Comparison of ENCODE assay signal across 8 cellular contexts in the genomic region with DNA sequence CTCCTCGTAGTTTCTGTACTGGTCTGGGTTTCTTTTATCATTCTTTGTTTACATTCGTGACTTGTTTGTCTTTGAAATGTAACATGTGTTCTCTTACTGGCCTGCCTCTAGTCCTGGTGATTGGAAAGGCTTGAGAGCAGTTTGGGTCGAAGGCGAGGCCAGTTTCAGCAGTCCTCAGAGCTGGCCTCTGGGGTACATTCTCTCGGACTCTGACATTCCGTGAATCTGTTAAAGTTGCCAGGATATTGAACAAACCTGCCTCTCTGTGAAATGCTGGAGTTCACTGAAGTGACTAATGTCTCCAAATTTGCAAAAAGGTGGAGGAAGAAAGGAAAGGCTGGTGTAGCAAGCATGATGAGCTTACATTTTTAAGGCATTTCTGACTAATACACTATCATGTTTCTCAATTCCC. TPM values are rescaled to one million over a fixed set of nuclear protein-coding genes. Genes with fewer than 3 reads are reported as not detected.
DNase-seq lines count a peak whose midpoint lies in the region; ATAC-seq and TF ChIP-seq lines count a peak whose summit lies in the region.

No MANE protein-coding gene starts in this region.

- no peak for TF ChIP-seq POLR2A in IMR-90 (IDR thresholded peaks at IDR 0.05; ENCODE audit: low read depth, low read length)

- peaks cover 5 to 21% of the 10 kb centered on the region in 2 experiments; a peak in 3 of 4 replicates for H3K79me1 ChIP-seq in IMR-90 (ENCODE audit: low read depth in 1 of 2, low read length in 2 of 2)

- no peak overlapping the region for H2BK20ac ChIP-seq in IMR-90 (ENCODE audit: low read depth, low read length)

- H3K14ac ChIP-seq in IMR-90 (replicated peaks; ENCODE audit: low read depth, low read length) = peak overlapping the region; percentile 59

- H2BK15ac ChIP-seq in IMR-90 (ENCODE audit: low read depth, low read length) = no peak overlapping the region

- POLR2A ChIA-PET in IMR-90 (lab: Charles Lee; ENCODE audit: unreplicated experiment) = no interaction called here

- H3K36me3 ChIP-seq in DND-41 (ENCODE audit: insufficient read depth, low read length) (no peaks in the 10 kb centered on the region; the same call in none of the 2 replicates), IMR-90 (ENCODE audit: control insufficient read depth, insufficient read depth, low read length) (peaks cover 2% of the 10 kb centered on the region; the same call in 1 of the 2 replicates), adipocyte (ENCODE audit: control insufficient read depth, insufficient read depth, low read length, severe bottlenecking) (no peaks in the 10 kb centered on the region)

- H3K9me1 ChIP-seq in IMR-90 (ENCODE audit: insufficient read depth, low read length) = peaks cover 2% of the 10 kb centered on the region; the same call in 1 of the 2 replicates

- TF ChIP-seq CTCF in DND-41 (IDR thresholded peaks at IDR 0.05; ENCODE audit: borderline replicate concordance, extremely low read depth, low read length, poor library complexity, severe bottlenecking) (no peak), IMR-90 (conservative IDR thresholded peaks at IDR 0.05; ENCODE audit: low read depth, low read length) (no peak)

- dilution Hi-C loops in IMR-90 (cut with HindIII; ENCODE audit: low sequenced_read_pairs, unreplicated experiment) = no loop called here

- H4K91ac ChIP-seq in IMR-90 (ENCODE audit: insufficient read depth, low read depth, low read length) = no peak overlapping the region

- DNase-seq in DND-41 (no peak), IMR-90 (peak; percentile 60), adipocyte (ENCODE audit: low read depth) (peak; percentile 67), left ventricle myocardium superior (peak; percentile 40), pons (ENCODE audit: low spot score) (peak; percentile 27)
- no peak for DNase-seq in stimulated activated CD4-positive, alpha-beta T cell treated with anti-CD3 and anti-CD28 coated beads, Interleukin-4, amount 100 ng/mL, for 4 hours

- WGBS in IMR-90 (ENCODE audit: extremely low coverage in 2 of 2, insufficient read length in 1 of 2), 2 experiments = no CpG with 5 or more reads among the region's 6 CpGs

- H4K5ac ChIP-seq in IMR-90 (ENCODE audit: low read depth, low read length) = no peak overlapping the region

- peak overlapping the region; percentile 59 for H2AK9ac ChIP-seq in IMR-90 (replicated peaks; ENCODE audit: low read depth, low read length, poor library complexity)

- peaks cover 33% of the 10 kb centered on the region for H3K79me2 ChIP-seq in DND-41 (ENCODE audit: insufficient read depth, low read length)

- H3K4ac ChIP-seq in IMR-90 (ENCODE audit: low read depth, low read length) = peak overlapping the region; percentile 9; the same call in 1 of the 2 replicates

- H3K9ac ChIP-seq in DND-41 (ENCODE audit: low read depth, low read length) = peak overlapping the region; percentile 86
- H3K9ac ChIP-seq in IMR-90 (ENCODE audit: low read depth, low read length) = peak overlapping the region; percentile 78
- H3K9ac ChIP-seq in adipocyte (ENCODE audit: low read length) = peak overlapping the region; percentile 89

- BruUV-seq in IMR-90 (replicated peaks; lab: Mats Ljungman, UMichigan) = no TSS peak

- peak overlapping the region; percentile 93 for H3K4me2 ChIP-seq in DND-41 (ENCODE audit: insufficient read depth, low read length)
- peak overlapping the region; percentile 86 for H3K4me2 ChIP-seq in IMR-90 (ENCODE audit: low read depth, low read length)

- in situ Hi-C loops in IMR-90 (cut with MboI; ENCODE audit: low sequenced_read_pairs) = no loop called here

- TF ChIP-seq RAD21 in IMR-90 (IDR thresholded peaks at IDR 0.05; ENCODE audit: low read length) = no peak

- intact Hi-C loops in IMR-90 (cut with micrococcal nuclease) (loop anchor here (2.0 to 10.0 kb wide), 5 partner anchors 51 to 700 kb away; no protein-coding TSS in a partner anchor), left ventricle myocardium superior (cut with micrococcal nuclease) (no loop called here)

- H3K4me3 ChIP-seq in DND-41 (ENCODE audit: low read depth in 1 of 2, low read length in 2 of 2) = peak overlapping the region; percentile 89 to 93
- H3K4me3 ChIP-seq in IMR-90 (ENCODE audit: insufficient read depth, low read depth, low read length) = peak overlapping the region; percentile 77
- H3K4me3 ChIP-seq in adipocyte (ENCODE audit: low read length) = peak overlapping the region; percentile 99

- no peak overlapping the region; the same call in 1 of the 2 replicates for H2AK5ac ChIP-seq in IMR-90 (ENCODE audit: low read depth, low read length)

- H2BK5ac ChIP-seq in IMR-90 (ENCODE audit: low read depth, low read length, poor library complexity, severe bottlenecking) = peak overlapping the region; percentile 30

- H3K18ac ChIP-seq in IMR-90 (ENCODE audit: low read depth, low read length) = peak overlapping the region; percentile 19; the same call in 1 of the 2 replicates

- H2BK120ac ChIP-seq in IMR-90 (ENCODE audit: low read depth, low read length) = peak overlapping the region; percentile 5

- H4K20me1 ChIP-seq in DND-41 (ENCODE audit: insufficient read depth, low read length) = peaks cover 4% of the 10 kb centered on the region; the same call in 1 of the 2 replicates
- H4K20me1 ChIP-seq in IMR-90 (ENCODE audit: insufficient read depth, low read length) = no peaks in the 10 kb centered on the region

- peak overlapping the region; percentile 7; the same call in 1 of the 2 replicates for H3K56ac ChIP-seq in IMR-90 (ENCODE audit: extremely low read depth, insufficient read depth, low read length)

- H3K4me1 ChIP-seq in DND-41 (ENCODE audit: insufficient read depth, low read length) = peaks cover 26% of the 10 kb centered on the region
- no peaks in the 10 kb centered on the region for H3K4me1 ChIP-seq in IMR-90 (ENCODE audit: control insufficient read depth, insufficient read depth, low read length)
- peaks cover 8% of the 10 kb centered on the region for H3K4me1 ChIP-seq in adipocyte (ENCODE audit: control insufficient read depth, insufficient read depth, low read length)

- H3K27ac ChIP-seq in DND-41 (ENCODE audit: low read length) (peak overlapping the region; percentile 67), IMR-90 (ENCODE audit: insufficient read depth, low read length) (peak overlapping the region; percentile 81)

- peak overlapping the region; percentile 37 for H3K23ac ChIP-seq in IMR-90 (ENCODE audit: low read depth, low read length)

- CTCF ChIA-PET in IMR-90 (lab: Yijun Ruan, JAX) = interaction anchor here (0.5 to 1.0 kb wide), 4 partner anchors 22 to 55 kb away, joined by 3 to 5 read pairs (median 4); no protein-coding TSS in a partner anchor

- H2AFZ ChIP-seq in DND-41 (ENCODE audit: low read depth, low read length) = peak overlapping the region; percentile 95
- peak overlapping the region; percentile 85 for H2AFZ ChIP-seq in IMR-90 (replicated peaks; ENCODE audit: low read length, poor library complexity)

- no peak for ATAC-seq in DND-41 (ENCODE audit: insufficient read depth, low read depth)
- ATAC-seq in IMR-90 (ENCODE audit: low read depth) = peak; percentile 54
- peak; percentile 65 for ATAC-seq in left ventricle myocardium superior
- ATAC-seq in GM21515 (IDR thresholded peaks at IDR 0.05; ENCODE audit: unreplicated experiment) = no peak
- ATAC-seq in HG03469 (IDR thresholded peaks at IDR 0.05; ENCODE audit: unreplicated experiment) = no peak

- H3K27me3 ChIP-seq in DND-41 (ENCODE audit: insufficient read depth, low read length, poor library complexity) (no peaks in the 10 kb centered on the region), IMR-90 (ENCODE audit: control insufficient read depth, insufficient read depth, low read length) (no peaks in the 10 kb centered on the region), adipocyte (replicated peaks; ENCODE audit: control insufficient read depth, insufficient read depth, low read length) (no peaks in the 10 kb centered on the region)

- 0 out of 4 replicates have a peak overlapping the region, but pooled peaks of 1 of the 2 experiments have one; percentile 6 for H4K8ac ChIP-seq in IMR-90 (ENCODE audit: low read depth in 2 of 2, low read length in 2 of 2)

- H3K9me3 ChIP-seq in DND-41 (ENCODE audit: insufficient read depth, low read length, severe bottlenecking) = peaks cover 8% of the 10 kb centered on the region
- peaks cover 8% of the 10 kb centered on the region; the same call in 1 of the 2 replicates for H3K9me3 ChIP-seq in IMR-90 (ENCODE audit: control insufficient read depth, insufficient read depth, low read length)
- peaks cover 16% of the 10 kb centered on the region for H3K9me3 ChIP-seq in adipocyte (ENCODE audit: control insufficient read depth, low read length)

TF ChIP-seq in IMR-90, 13 proteins besides CTCF, POLR2A, EP300 and RAD21:
- TF ChIP-seq CEBPB (IDR thresholded peaks at IDR 0.05; ENCODE audit: low read depth, low read length) = peak; percentile 22; the same call in 1 of the 2 replicates
- TF ChIP-seq MXI1 (IDR thresholded peaks at IDR 0.05; ENCODE audit: borderline replicate concordance, low read depth, low read length) = no peak
- no peak for TF ChIP-seq CHD1 (IDR thresholded peaks at IDR 0.05; ENCODE audit: low read depth, low read length)
- no peak for TF ChIP-seq NFE2L2 (IDR thresholded peaks at IDR 0.05; ENCODE audit: low read depth, low read length)
- no peak for TF ChIP-seq FOS (IDR thresholded peaks at IDR 0.05; ENCODE audit: low read depth, low read length)
- TF ChIP-seq ELK1 (IDR thresholded peaks at IDR 0.05; ENCODE audit: borderline replicate concordance, low read depth, low read length) = no peak

RNA-seq across cellular contexts. Expression of gene PLEKHA5, which starts 1.5 kb away (rescaled TPM):
- total RNA-seq in IMR-90 (2012; rRNA removed) = 12.2 and 16.1 TPM in 2 replicates
- 4.3 and 5.3 TPM in 2 replicates for polyA plus RNA-seq in IMR-90 (2012; rRNA removed)
- 0.95 and 1.1 TPM in 2 replicates for polyA plus RNA-seq in IMR-90 (2012; cell fraction: cytosol; rRNA removed)
- polyA plus RNA-seq in IMR-90 (2012; cell fraction: nucleus; rRNA removed; ENCODE audit: low replicate concordance) = 1.2 and 7.9 TPM in 2 replicates
- 62.5 TPM for total RNA-seq in left ventricle myocardium superior

Comparison
In these comparisons a context has a peak if more than half of its experiments do, and no peak if none do; other contexts are left out.
1. ATAC-seq: peak in IMR-90 (single experiment) and left ventricle myocardium superior (single experiment); none in DND-41 (single experiment), GM21515 (single experiment) and HG03469 (single experiment).
2. DNase-seq: peak in IMR-90 (single experiment), adipocyte (single experiment), left ventricle myocardium superior (single experiment) and pons (single experiment); none in DND-41 (single experiment) and stimulated activated CD4-positive, alpha-beta T cell treated with anti-CD3 and anti-CD28 coated beads, Interleukin-4, amount 100 ng/mL, for 4 hours (0 of 2).
3. Peak in every context shown above with its lines, with median percentiles within 50 percentile points of each other: H3K4me3 ChIP-seq and H3K9ac ChIP-seq.